ENCODE assay signal across 23 cellular contexts in the genomic region with DNA sequence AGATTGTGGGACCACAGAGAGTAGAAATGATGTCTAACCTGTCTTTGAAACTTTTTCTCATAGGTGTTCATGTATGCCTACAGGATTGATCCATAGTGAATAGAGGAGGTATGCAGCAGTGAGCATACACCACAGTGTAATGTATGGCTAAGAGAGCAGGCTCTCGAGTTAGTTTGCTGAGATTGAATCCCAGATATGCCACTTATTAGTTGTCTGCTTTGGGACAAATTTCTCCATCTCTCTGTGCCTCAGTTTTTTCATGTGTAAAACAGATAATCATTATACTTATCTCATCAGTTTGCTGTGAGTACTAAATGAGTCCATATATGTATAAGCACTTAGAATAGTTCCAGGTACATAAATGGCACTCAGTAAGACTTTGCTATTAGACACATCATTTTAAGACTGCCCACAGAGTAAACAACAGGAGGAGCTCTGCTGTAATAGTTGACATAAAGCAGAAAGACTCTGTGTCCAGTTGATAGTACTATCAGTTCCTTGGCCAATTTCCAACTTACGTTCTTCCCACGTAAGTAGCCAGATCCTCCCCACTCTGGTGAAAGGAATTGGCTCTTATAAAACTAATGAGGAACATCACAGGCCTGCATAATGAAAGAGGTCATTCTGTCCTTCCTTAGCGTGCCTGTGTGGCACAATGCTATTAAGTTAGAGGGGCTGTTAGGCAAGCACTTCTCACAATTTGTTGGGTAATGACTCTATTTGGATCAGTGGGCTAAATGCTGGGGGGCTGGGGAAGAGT. TPM values are rescaled to one million over a fixed set of nuclear protein-coding genes. Genes with fewer than 3 reads are reported as not detected.
A peak's percentile ranks its signal among the peaks of the same experiment; 100 is the strongest.
DNase-seq lines count a peak whose midpoint lies in the region; ATAC-seq, FAIRE-seq and TF ChIP-seq lines count a peak whose summit lies in the region.
"Had no signal": no experiment of that assay in that cellular context is flagged by ENCODE, and none has a peak within 500 bp of the region (broad histone marks: within the 10 kb centered on the region; RNA-seq: fewer than 3 reads in every experiment).

No MANE protein-coding gene starts in this region.

- H3K27me3 ChIP-seq in cardiac muscle cell = no peaks in the 10 kb centered on the region
- H3K27me3 ChIP-seq in prostate gland (replicated peaks; ENCODE audit: insufficient read depth) = no peaks in the 10 kb centered on the region
- H3K27me3 ChIP-seq: SJSA1, tibial nerve had no signal

- intact Hi-C loops in prostate gland (cut with DNase I) = no loop called here

- no peak for TF ChIP-seq POLR2A in prostate gland (IDR thresholded peaks at IDR 0.05)

- TF ChIP-seq CTCF in VCaP (conservative IDR thresholded peaks at IDR 0.05) (no peak), cardiac muscle cell (IDR thresholded peaks at IDR 0.05; ENCODE audit: low read depth, low read length) (no peak), prostate gland (IDR thresholded peaks at IDR 0.05) (no peak), D721Med (IDR thresholded peaks at IDR 0.05; ENCODE audit: insufficient read depth, missing control alignments) (no peak)

- no peak for ATAC-seq in GM21576 (IDR thresholded peaks at IDR 0.05; ENCODE audit: unreplicated experiment)
- ATAC-seq: stimulated activated naive B cell treated with anti-CD40 and anti-IgM and Interleukin-4, amounts not matched to agents 10 μg/mL and 1 μg/mL and 100 μg/mL, for 72 hours had no signal

- DNase-seq in NCI-H2227 (lab: John Stamatoyannopoulos, UW; ENCODE audit: unreplicated experiment) (peak; percentile 71), cardiac muscle cell (ENCODE audit: low read depth in 1 of 2, low spot score in 1 of 2) (peak; percentile 52 to 82), prostate gland (ENCODE audit: low spot score) (peak; percentile 49), D341Med (ENCODE audit: low spot score) (no peak), D721Med (ENCODE audit: insufficient read length, low spot score) (no peak), GM03348 (ENCODE audit: low spot score) (no peak)
- DNase-seq: activated CD4-positive, CD25-positive, alpha-beta regulatory T cell treated with anti-CD3 and anti-CD28 coated beads, Interleukin-2, amount 50 U/mL, for 72 hours; activated T-cell treated with anti-CD3 and anti-CD28 coated beads, Interleukin-2, amount 50 U/mL, for 48 hours; AML-193; Caco-2; EL; NCI-H1105; NCI-H2081; NCI-H526 treated with DMSO at 0.1 percent for 48 hours; occipital lobe; PC-9; stimulated activated naive B cell treated with anti-CD40 and anti-IgM and Interleukin-4, amounts not matched to agents 10 μg/mL and 1 μg/mL and 100 μg/mL, for 72 hours; T1000 had no signal

- H3K36me3 ChIP-seq in cardiac muscle cell = no peaks in the 10 kb centered on the region
- H3K36me3 ChIP-seq in prostate gland = no peaks in the 10 kb centered on the region
- H3K36me3 ChIP-seq: SJSA1, tibial nerve had no signal

- 34% methylated on average over 4 of the region's 4 CpGs for WGBS in prostate gland

- no peak overlapping the region for H3K4me3 ChIP-seq in cardiac muscle cell
- no peak overlapping the region for H3K4me3 ChIP-seq in prostate gland
- H3K4me3 ChIP-seq: PC-9, SJSA1, tibial nerve had no signal

- H3K27ac ChIP-seq in VCaP = peak overlapping the region; percentile 34
- peak overlapping the region; percentile 56 for H3K27ac ChIP-seq in cardiac muscle cell
- H3K27ac ChIP-seq in prostate gland = peak overlapping the region; percentile 52 to 69
- H3K27ac ChIP-seq: PC-9 had no signal

- FAIRE-seq in D721Med (lab: Jason Lieb, UNC) = no peak
- FAIRE-seq: HTR-8/SVneo had no signal

- peaks cover 9% of the 10 kb centered on the region for H3K4me1 ChIP-seq in cardiac muscle cell (ENCODE audit: low read depth)
- H3K4me1 ChIP-seq in prostate gland (replicated peaks) = no peaks in the 10 kb centered on the region
- H3K4me1 ChIP-seq: Caco-2 had no signal

- H3K9me3 ChIP-seq in cardiac muscle cell (ENCODE audit: low read depth) (no peaks in the 10 kb centered on the region), prostate gland (no peaks in the 10 kb centered on the region)
- H3K9me3 ChIP-seq: Caco-2, SJSA1, tibial nerve had no signal

RNA-seq across cellular contexts. Expression of a gene that starts 20.7 kb away (rescaled TPM):
- total RNA-seq in cardiac muscle cell (31.3 and 57.4 TPM in 2 replicates), prostate gland (10 to 100 TPM; 11.7 to 12.3 TPM)
- polyA plus RNA-seq in cardiac muscle cell = 20.1 and 21.7 TPM in 2 replicates

Comparison
In these comparisons a context has a peak if more than half of its experiments do, and no peak if none do; other contexts are left out.
1. DNase-seq: peak in NCI-H2227 (single experiment), cardiac muscle cell (2 of 2) and prostate gland (single experiment); none in D341Med (single experiment), D721Med (single experiment) and GM03348 (single experiment).
2. Peak in every context shown above with its lines, with median percentiles within 50 percentile points of each other: H3K27ac ChIP-seq.